28 cellular contexts compared by ENCODE assay signal in the genomic region with DNA sequence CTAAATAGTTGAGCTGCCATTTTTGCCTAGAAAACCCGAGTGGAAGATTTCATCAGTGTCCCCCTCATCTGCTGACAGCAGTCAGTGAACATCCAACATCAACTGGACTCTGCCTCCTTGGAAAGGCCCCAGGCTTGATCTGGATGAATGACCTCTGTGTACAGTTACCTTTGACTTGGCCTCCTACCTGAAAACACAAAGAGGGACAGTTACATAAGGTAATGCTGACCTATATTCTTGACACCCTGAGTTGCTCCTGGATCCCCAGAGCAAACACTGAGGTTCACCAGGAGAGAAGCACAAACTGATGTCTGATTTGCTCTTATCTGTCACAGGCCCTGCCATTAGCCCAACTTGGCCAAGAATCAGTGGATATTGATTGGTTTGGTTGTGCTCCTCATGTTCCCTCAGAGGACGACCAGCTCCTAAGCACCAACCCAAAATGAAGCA.
"Had no signal": no experiment of that assay in that cellular context is flagged by ENCODE, and none has a peak within 500 bp of the region (broad histone marks: within the 10 kb centered on the region; RNA-seq: fewer than 3 reads in every experiment).

No MANE protein-coding gene starts in this region.

- H3K36me3 Mint-ChIP-seq: activated naive CD8-positive, alpha-beta T cell had no signal

- H3K9me3 ChIP-seq: esophagus muscularis mucosa, gastrocnemius medialis had no signal

- H3K4me3 ChIP-seq: esophagus muscularis mucosa, gastrocnemius medialis had no signal

- H3K4me1 ChIP-seq: esophagus muscularis mucosa, gastrocnemius medialis had no signal

- H3K9me3 Mint-ChIP-seq: activated B cell treated with CpG ODN at 0.5 μM for 24 hours; activated CD8-positive, alpha-beta T cell treated with anti-CD3 and anti-CD28 coated beads for 36 hours; activated T-cell treated with anti-CD3 and anti-CD28 coated beads, Interleukin-2, amount 50 U/mL, for 4 hours had no signal

- H3K4me3 Mint-ChIP-seq: activated B cell treated with CpG ODN at 0.5 μM for 24 hours; activated CD8-positive, alpha-beta T cell treated with anti-CD3 and anti-CD28 coated beads for 36 hours; activated naive CD8-positive, alpha-beta T cell; activated T-cell treated with anti-CD3 and anti-CD28 coated beads, Interleukin-2, amount 50 U/mL, for 4 hours; activated T-helper 17 cell treated with anti-CD3 and anti-CD28 coated beads, Interleukin-2, amount 50 U/mL, for 72 hours; effector memory CD8-positive, alpha-beta T cell had no signal

- H3K27ac Mint-ChIP-seq: activated B cell treated with CpG ODN at 0.5 μM for 24 hours; activated CD8-positive, alpha-beta T cell treated with anti-CD3 and anti-CD28 coated beads for 36 hours; activated naive CD8-positive, alpha-beta T cell; activated T-helper 17 cell treated with anti-CD3 and anti-CD28 coated beads, Interleukin-2, amount 50 U/mL, for 72 hours; effector memory CD8-positive, alpha-beta T cell had no signal

- H3K36me3 ChIP-seq: brain microvascular endothelial cell, esophagus muscularis mucosa, gastrocnemius medialis had no signal

- DNase-seq: activated B cell treated with CpG ODN at 0.5 μM for 24 hours; activated CD4-positive, alpha-beta T cell treated with anti-CD3 and anti-CD28 coated beads for 48 hours; activated CD4-positive, alpha-beta T cell treated with anti-CD3 and anti-CD28 coated beads, Interleukin-2, amount 50 U/mL, for 1 hour; activated CD4-positive, alpha-beta T cell treated with anti-CD3 and anti-CD28 coated beads, Interleukin-2, amount 50 U/mL, for 48 hours; activated CD8-positive, alpha-beta memory T cell treated with anti-CD3 and anti-CD28 coated beads for 24 hours; activated CD8-positive, alpha-beta T cell treated with anti-CD3 and anti-CD28 coated beads for 36 hours; activated effector memory CD4-positive, alpha-beta T cell treated with Interleukin-2 at 50 U/mL for 16 hours; activated gamma-delta T cell treated with Interleukin-2 at 50 U/mL for 16 hours; activated naive CD4-positive, alpha-beta T cell treated with anti-CD3 and anti-CD28 coated beads, Interleukin-2, amount 50 U/mL, for 16 hours; activated naive CD4-positive, alpha-beta T cell treated with Interleukin-2 at 50 U/mL for 16 hours; activated T-cell treated with anti-CD3 and anti-CD28 coated beads, Interleukin-2, amount 50 U/mL, for 4 hours; amniotic stem cell; anterior cingulate cortex; brain microvascular endothelial cell; caudate nucleus; cortex of kidney; dermis blood vessel endothelial cell; effector CD4-positive, alpha-beta T cell; effector memory CD8-positive, alpha-beta T cell; erythroblast; foreskin keratinocyte; gastrocnemius medialis; T-helper 2 cell had no signal

- H3K4me1 Mint-ChIP-seq: activated B cell treated with CpG ODN at 0.5 μM for 24 hours; activated T-helper 17 cell treated with anti-CD3 and anti-CD28 coated beads, Interleukin-2, amount 50 U/mL, for 72 hours had no signal

- ATAC-seq: activated CD4-positive, CD25-positive, alpha-beta regulatory T cell treated with anti-CD3 and anti-CD28 coated beads, Interleukin-2, amount 50 U/mL, for 24 hours; activated CD8-positive, alpha-beta T cell treated with anti-CD3 and anti-CD28 coated beads for 36 hours; activated T-cell treated with anti-CD3 and anti-CD28 coated beads, Interleukin-2, amount 50 U/mL, for 4 hours; activated T-helper 17 cell treated with anti-CD3 and anti-CD28 coated beads, Interleukin-2, amount 50 U/mL, for 72 hours; effector memory CD8-positive, alpha-beta T cell; foreskin keratinocyte; gastrocnemius medialis had no signal

- H3K27me3 ChIP-seq: brain microvascular endothelial cell, foreskin keratinocyte, gastrocnemius medialis had no signal

- H3K27ac ChIP-seq: brain microvascular endothelial cell, esophagus muscularis mucosa, foreskin keratinocyte, gastrocnemius medialis, VCaP had no signal
